Comparison of ENCODE assay signal across 13 cellular contexts in the genomic region with DNA sequence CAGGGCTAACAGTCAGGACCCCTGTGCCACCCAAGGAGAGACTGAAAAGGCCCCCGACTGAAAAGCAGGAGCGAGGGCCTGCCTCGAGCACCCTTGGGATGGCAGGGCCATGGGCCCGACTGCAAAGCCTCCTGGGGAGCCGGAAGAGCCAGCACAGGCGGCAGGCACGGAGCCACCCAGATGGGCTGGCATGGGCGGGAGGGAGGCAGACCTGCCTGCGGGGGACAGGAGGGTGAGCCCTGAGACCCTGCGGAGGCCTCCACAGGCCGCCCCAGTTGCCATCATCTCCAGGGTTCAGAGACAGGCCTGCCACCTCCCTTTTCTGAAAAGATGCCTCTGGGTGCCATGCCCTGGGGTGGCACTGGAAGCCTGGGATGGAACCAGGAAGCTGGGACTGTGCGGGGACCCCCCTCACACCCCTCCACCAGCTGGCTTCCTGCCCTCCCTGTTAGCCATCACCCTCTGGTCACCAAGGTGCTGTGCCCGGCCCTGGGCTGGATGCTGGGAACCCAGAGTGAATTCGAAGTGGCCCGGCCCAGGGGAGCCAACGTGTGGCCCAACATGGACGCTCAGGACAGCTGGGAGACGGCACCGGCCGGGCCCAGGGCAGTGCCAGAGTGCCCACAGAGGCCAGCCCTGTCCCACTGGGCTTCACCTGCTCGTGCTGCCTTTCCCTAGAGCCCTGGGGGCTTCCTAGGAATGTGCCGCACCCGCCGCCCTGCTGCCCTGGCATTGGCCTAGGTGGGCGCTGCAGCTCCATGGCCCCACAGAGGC. TPM values are rescaled to one million over a fixed set of nuclear protein-coding genes. Genes with fewer than 3 reads are reported as not detected.
DNase-seq lines count a peak whose midpoint lies in the region; ATAC-seq and TF ChIP-seq lines count a peak whose summit lies in the region.
"Had no signal": no experiment of that assay in that cellular context is flagged by ENCODE, and none has a peak within 500 bp of the region (broad histone marks: within the 10 kb centered on the region; RNA-seq: fewer than 3 reads in every experiment).

No MANE protein-coding gene starts in this region.

- H3K36me3 Mint-ChIP-seq in osteocyte (ENCODE audit: unreplicated experiment) (peaks cover 5% of the 10 kb centered on the region), mesothelial cell of epicardium (peaks cover 3% of the 10 kb centered on the region)

- H3K4me3 Mint-ChIP-seq in osteocyte (ENCODE audit: unreplicated experiment) (no peak overlapping the region), mesothelial cell of epicardium (no peak overlapping the region)
- H3K4me3 Mint-ChIP-seq: activated CD4-positive, alpha-beta T cell treated with anti-CD3 and anti-CD28 coated beads, Interleukin-2, amount 10 ng/mL, durations not matched to agents 24 days and 14 days; CD4-positive, alpha-beta T cell had no signal

- H3K27me3 ChIP-seq in body of pancreas (no peaks in the 10 kb centered on the region), left ventricle myocardium inferior (ENCODE audit: low read depth) (no peaks in the 10 kb centered on the region), upper lobe of left lung (no peaks in the 10 kb centered on the region)

- peaks cover 27% of the 10 kb centered on the region for H3K4me1 Mint-ChIP-seq in osteocyte (ENCODE audit: unreplicated experiment)
- peaks cover 13% of the 10 kb centered on the region for H3K4me1 Mint-ChIP-seq in mesothelial cell of epicardium
- H3K4me1 Mint-ChIP-seq: activated CD4-positive, alpha-beta T cell treated with anti-CD3 and anti-CD28 coated beads, Interleukin-2, amount 10 ng/mL, durations not matched to agents 24 days and 14 days had no signal

- DNase-seq in body of pancreas, result peak in 3 of 4 donors; percentile 3 to 13 (median 11)
- peak; percentile 17 for DNase-seq in left ventricle myocardium inferior
- no peak for DNase-seq in osteocyte (ENCODE audit: extremely low spot score, unreplicated experiment)
- DNase-seq in upper lobe of left lung, result peak in 1 of 2 donors; percentile 82
- no peak for DNase-seq in stimulated activated CD4-positive, alpha-beta T cell treated with anti-CD3 and anti-CD28 coated beads, Interleukin-4, amount 100 ng/mL, for 1 hour
- DNase-seq in mesothelial cell of epicardium (ENCODE audit: low spot score in 2 of 2, unreplicated experiment in 2 of 2), result no peak
- DNase-seq: activated CD4-positive, alpha-beta T cell treated with anti-CD3 and anti-CD28 coated beads, Interleukin-2, amount 10 ng/mL, durations not matched to agents 24 days and 14 days; activated T-cell treated with anti-CD3 and anti-CD28 coated beads, Interleukin-2, amount 50 U/mL, for 48 hours; CD4-positive, alpha-beta T cell; stimulated activated naive CD4-positive, alpha-beta T cell had no signal

- no peak overlapping the region for H3K4me3 ChIP-seq in body of pancreas
- H3K4me3 ChIP-seq in left ventricle myocardium inferior, result peak overlapping the region; percentile 51
- H3K4me3 ChIP-seq in upper lobe of left lung, result no peak overlapping the region

- intact Hi-C loops in body of pancreas (cut with DNase I), result no loop called here
- intact Hi-C loops in left ventricle myocardium inferior (cut with micrococcal nuclease), result loop anchor here (10.0 kb wide), 1 partner anchor 59 kb away; the partner anchor contains the start of gene CD81

- peak overlapping the region; percentile 63 to 78 (median 72) for H3K27ac ChIP-seq in body of pancreas
- H3K27ac ChIP-seq in left ventricle myocardium inferior (replicated peaks), result peak overlapping the region; percentile 83
- H3K27ac ChIP-seq in upper lobe of left lung, result peak overlapping the region; percentile 65 to 83 (median 81)

- H3K9me3 Mint-ChIP-seq in osteocyte (ENCODE audit: unreplicated experiment) (peaks cover 5% of the 10 kb centered on the region), mesothelial cell of epicardium (peaks cover 4% of the 10 kb centered on the region)
- H3K9me3 Mint-ChIP-seq: activated CD4-positive, alpha-beta T cell treated with anti-CD3 and anti-CD28 coated beads, Interleukin-2, amount 10 ng/mL, durations not matched to agents 24 days and 14 days; CD4-positive, alpha-beta T cell had no signal

- H3K36me3 ChIP-seq in body of pancreas (replicated peaks in 1 of 2; ENCODE audit: insufficient read depth in 1 of 2, low read depth in 2 of 2) (no peaks in the 10 kb centered on the region), left ventricle myocardium inferior (no peaks in the 10 kb centered on the region), upper lobe of left lung (no peaks in the 10 kb centered on the region)

- no peak for TF ChIP-seq CTCF in body of pancreas (IDR thresholded peaks at IDR 0.05)
- TF ChIP-seq CTCF in left ventricle myocardium inferior (IDR thresholded peaks at IDR 0.05; ENCODE audit: borderline replicate concordance), result no peak
- TF ChIP-seq CTCF in osteocyte (IDR thresholded peaks at IDR 0.05), result no peak
- no peak for TF ChIP-seq CTCF in upper lobe of left lung (IDR thresholded peaks at IDR 0.05)
- no peak for TF ChIP-seq CTCF in mesothelial cell of epicardium (IDR thresholded peaks at IDR 0.05; ENCODE audit: unreplicated experiment)

- peak; percentile 41 for ATAC-seq in body of pancreas
- peak in 1 of 2 donors; percentile 7 for ATAC-seq in upper lobe of left lung (ENCODE audit: low FRiP score in 2 of 2)
- ATAC-seq in HG03097 (IDR thresholded peaks at IDR 0.05; ENCODE audit: low FRiP score, unreplicated experiment), result no peak

- H3K27ac Mint-ChIP-seq in osteocyte (ENCODE audit: unreplicated experiment), result peak overlapping the region; percentile 70
- no peak overlapping the region for H3K27ac Mint-ChIP-seq in mesothelial cell of epicardium
- H3K27ac Mint-ChIP-seq: activated CD4-positive, alpha-beta T cell treated with anti-CD3 and anti-CD28 coated beads, Interleukin-2, amount 10 ng/mL, durations not matched to agents 24 days and 14 days; CD4-positive, alpha-beta T cell had no signal

- H3K27me3 Mint-ChIP-seq in osteocyte (ENCODE audit: unreplicated experiment) (no peaks in the 10 kb centered on the region), mesothelial cell of epicardium (ENCODE audit: low read depth) (peaks cover 5% of the 10 kb centered on the region)
- H3K27me3 Mint-ChIP-seq: activated CD4-positive, alpha-beta T cell treated with anti-CD3 and anti-CD28 coated beads, Interleukin-2, amount 10 ng/mL, durations not matched to agents 24 days and 14 days; CD4-positive, alpha-beta T cell had no signal

- H3K9me3 ChIP-seq in body of pancreas, result no peaks in the 10 kb centered on the region
- peaks cover 11% of the 10 kb centered on the region for H3K9me3 ChIP-seq in left ventricle myocardium inferior (replicated peaks)
- H3K9me3 ChIP-seq in upper lobe of left lung, result no peaks in the 10 kb centered on the region

- TF ChIP-seq POLR2A in body of pancreas (IDR thresholded peaks at IDR 0.05) (peak in 1 of 3 donors; percentile 57), upper lobe of left lung (IDR thresholded peaks at IDR 0.05) (peak in 1 of 4 donors; percentile 32)

- H3K4me1 ChIP-seq in body of pancreas, result peaks cover 20% of the 10 kb centered on the region
- peaks cover 40% of the 10 kb centered on the region for H3K4me1 ChIP-seq in left ventricle myocardium inferior
- H3K4me1 ChIP-seq in upper lobe of left lung, result peaks cover 19 to 34% (median 21%) of the 10 kb centered on the region in 4 donors

- WGBS in body of pancreas, 2 donors, result 65 to 71% methylated on average over 3 to 22 of the region's 25 CpGs
- WGBS in upper lobe of left lung, 2 donors, result 71% methylated on average over 21 of the region's 25 CpGs; no CpG with 5 or more reads in 1 of the 2 donors

- TF ChIP-seq EP300 in upper lobe of left lung (IDR thresholded peaks at IDR 0.05), result no peak

RNA-seq across cellular contexts. Expression of gene TSPAN32, which starts 13.8 kb away (rescaled TPM):
- total RNA-seq in body of pancreas, result 1 to 10 TPM in 1 of 2 donors, not detected in 1; 5.9 TPM
- 27.1 TPM for total RNA-seq in left ventricle myocardium inferior
- 0.76 and 1.2 TPM in 2 replicates for total RNA-seq in osteocyte
- 10 to 100 TPM in 2 of 6 donors, 1 to 10 TPM in 4; 3.1 to 16.4 (median 6.8) TPM for total RNA-seq in upper lobe of left lung
- 0.94 to 1.8 TPM (median 1.2 TPM) in 3 replicates for total RNA-seq in mesothelial cell of epicardium
- total RNA-seq: G401 had no signal

RNA-seq across cellular contexts. Expression of gene C11orf21, which starts 13.9 kb away (rescaled TPM):
- total RNA-seq in body of pancreas, result under 1 TPM; 0.26 to 0.33 TPM
- 36.0 TPM for total RNA-seq in left ventricle myocardium inferior
- 0.16 TPM in 1 of 2 replicates, not detected in the other for total RNA-seq in osteocyte
- 10 to 100 TPM in 2 of 6 donors, 1 to 10 TPM in 4; 2.3 to 20.3 (median 9.5) TPM for total RNA-seq in upper lobe of left lung
- 0.25 to 0.29 TPM (median 0.27 TPM) in 3 replicates for total RNA-seq in mesothelial cell of epicardium
- total RNA-seq: G401 had no signal

RNA-seq across cellular contexts. Expression of gene ASCL2, which starts 45.2 kb away (rescaled TPM):
- total RNA-seq in body of pancreas (1 to 10 TPM in 1 of 2 donors, not detected in 1; 3.0 TPM), left ventricle myocardium inferior (not detected), osteocyte (not detected in 2 replicates), upper lobe of left lung (1 to 10 TPM in 4 of 6 donors, not detected in 2; 1.4 to 3.4 (median 1.9) TPM), mesothelial cell of epicardium (0.36 to 0.58 TPM (median 0.49 TPM) in 3 replicates)
- total RNA-seq: CD4-positive, alpha-beta T cell; G401; T-helper 1 cell treated with Interleukin-12 subunit alpha and Interleukin-12 subunit beta and Interleukin-4 antibody, amounts not matched to agents 30 ng/mL and 1 ng/mL, for 36 hours had no signal

Comparison
In these comparisons a context has a peak if more than half of its experiments do, and no peak if none do; other contexts are left out.
1. DNase-seq: peak in body of pancreas (3 of 4) and left ventricle myocardium inferior (single experiment); none in osteocyte (single experiment), stimulated activated CD4-positive, alpha-beta T cell treated with anti-CD3 and anti-CD28 coated beads, Interleukin-4, amount 100 ng/mL, for 1 hour (single experiment) and mesothelial cell of epicardium (0 of 2).
2. Peak in every context shown above with its lines, with median percentiles within 50 percentile points of each other: H3K27ac ChIP-seq.